8 cellular contexts compared by ENCODE assay signal in the genomic region with DNA sequence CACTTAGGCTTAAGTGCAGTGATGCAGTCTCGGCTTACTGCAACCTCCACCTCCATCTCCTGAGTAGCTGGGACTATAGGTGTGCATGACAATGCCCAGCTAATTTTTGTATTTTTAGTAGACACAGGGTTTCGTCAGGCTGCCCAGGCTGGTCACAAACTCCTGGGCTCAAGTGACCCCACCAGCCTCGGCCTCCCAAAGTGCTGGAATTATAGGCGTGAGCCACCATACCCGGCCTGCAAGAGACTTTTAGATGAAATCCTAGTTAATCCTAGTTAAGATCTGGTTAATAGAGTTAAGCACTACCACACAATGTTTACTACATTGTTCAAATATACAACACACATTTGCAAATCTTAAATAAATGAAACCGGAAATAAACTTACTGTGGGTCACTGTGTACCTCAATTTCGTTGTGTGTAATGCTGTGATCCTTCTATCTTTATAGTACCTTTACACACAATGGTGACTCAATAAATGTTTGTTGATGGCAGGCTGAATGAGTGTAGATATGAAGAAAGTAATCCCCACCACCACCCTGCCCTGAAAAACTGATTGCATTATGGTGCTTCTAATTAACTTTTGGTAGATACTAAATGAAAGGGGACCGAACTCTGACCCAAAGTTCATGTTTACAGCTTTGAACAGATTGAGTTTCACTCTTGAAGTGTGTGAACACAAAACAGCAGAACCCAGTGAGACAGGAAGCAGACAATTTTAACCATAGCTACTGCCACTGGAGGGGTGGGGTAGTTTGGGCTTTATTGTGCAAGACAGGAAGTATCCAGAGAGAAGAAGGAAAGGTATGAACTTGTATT.
DNase-seq lines count a peak whose midpoint lies in the region; ATAC-seq, FAIRE-seq and TF ChIP-seq lines count a peak whose summit lies in the region.

No MANE protein-coding gene starts in this region.

- CTCF ChIA-PET in CD8-positive, alpha-beta T cell (lab: Charles Lee), result interaction anchor here (0.8 to 2.2 kb wide), 8 partner anchors 26 to 244 kb away, joined by 3 to 5 read pairs (median 4); no protein-coding TSS in a partner anchor

- H3K36me3 ChIP-seq in CD8-positive, alpha-beta T cell (ENCODE audit: insufficient read depth, low read length), result no peaks in the 10 kb centered on the region
- H3K36me3 ChIP-seq in lung (ENCODE audit: control insufficient read depth in 2 of 2, insufficient read depth in 2 of 2, low read length in 2 of 2), result no peaks in the 10 kb centered on the region
- H3K36me3 ChIP-seq in tibial artery, result no peaks in the 10 kb centered on the region

- intact Hi-C loops in CD8-positive, alpha-beta T cell (cut with DNase I, micrococcal nuclease), result loop anchor here (1.0 to 5.0 kb wide), 6 partner anchors 30 to 116 kb away; no protein-coding TSS in a partner anchor
- intact Hi-C loops in tibial artery (cut with DNase I; ENCODE audit: low total_unique reads), result no loop called here

- H3K27ac ChIP-seq in CD8-positive, alpha-beta T cell (ENCODE audit: low read depth, low read length), result peak overlapping the region; percentile 64
- no peak overlapping the region for H3K27ac ChIP-seq in lung (ENCODE audit: low read depth in 1 of 2, low read length in 1 of 2)
- no peak overlapping the region for H3K27ac ChIP-seq in tibial artery

- no peaks in the 10 kb centered on the region for H3K27me3 Mint-ChIP-seq in CD8-positive, alpha-beta T cell (ENCODE audit: low read depth)

- no peaks in the 10 kb centered on the region for H3K9me3 ChIP-seq in CD8-positive, alpha-beta T cell (ENCODE audit: low read length)
- H3K9me3 ChIP-seq in lung (ENCODE audit: control insufficient read depth in 2 of 2, insufficient read depth in 1 of 2, low read length in 1 of 2) (no peaks in the 10 kb centered on the region), tibial artery (no peaks in the 10 kb centered on the region)

- peaks cover 67% of the 10 kb centered on the region for H3K4me1 ChIP-seq in CD8-positive, alpha-beta T cell (ENCODE audit: insufficient read depth, low read length)
- H3K4me1 ChIP-seq in lung (ENCODE audit: control insufficient read depth in 2 of 2, insufficient read depth in 2 of 2, low read length in 2 of 2), result peaks cover 3 to 6% of the 10 kb centered on the region in 2 donors
- peaks cover 0 to 11% (median 0%) of the 10 kb centered on the region in 4 donors for H3K4me1 ChIP-seq in tibial artery

- no peaks in the 10 kb centered on the region for H3K27me3 ChIP-seq in CD8-positive, alpha-beta T cell (ENCODE audit: insufficient read depth, low read length)
- H3K27me3 ChIP-seq in lung (ENCODE audit: control insufficient read depth, insufficient read depth) (no peaks in the 10 kb centered on the region), tibial artery (no peaks in the 10 kb centered on the region)

- H3K4me3 Mint-ChIP-seq in CD8-positive, alpha-beta T cell, result peak overlapping the region; percentile 67

- ATAC-seq in CD8-positive, alpha-beta T cell, result peak; percentile 94
- ATAC-seq in HG03175 (IDR thresholded peaks at IDR 0.05; ENCODE audit: unreplicated experiment) (peak; percentile 95), lung (ENCODE audit: insufficient read depth, low FRiP score) (peak; percentile 59)

- peak; percentile 35 to 78 (median 51) for DNase-seq in CD8-positive, alpha-beta T cell
- peak; percentile 38 for DNase-seq in GM19239 (ENCODE audit: insufficient read length, low spot score)
- DNase-seq in OCI-M1 (lab: John Stamatoyannopoulos, UW), result peak; percentile 90
- DNase-seq in astrocyte of the hippocampus (ENCODE audit: low read depth, low spot score), result peak; percentile 31
- peak; percentile 59 for DNase-seq in lung (ENCODE audit: low spot score)
- DNase-seq in NCI-H345 (lab: John Stamatoyannopoulos, UW), result no peak
- DNase-seq in tibial artery, result no peak

- peaks cover 2% of the 10 kb centered on the region for H3K36me3 Mint-ChIP-seq in CD8-positive, alpha-beta T cell

- H3K4me1 Mint-ChIP-seq in CD8-positive, alpha-beta T cell (ENCODE audit: low read depth), result peaks cover 79% of the 10 kb centered on the region

- peak overlapping the region; percentile 25 for H3K4me3 ChIP-seq in CD8-positive, alpha-beta T cell (ENCODE audit: low read depth, low read length)
- H3K4me3 ChIP-seq in lung, result no peak overlapping the region
- no peak overlapping the region for H3K4me3 ChIP-seq in tibial artery

- TF ChIP-seq CTCF in CD8-positive, alpha-beta T cell (IDR thresholded peaks at IDR 0.05), result no peak
- TF ChIP-seq CTCF in lung (IDR thresholded peaks at IDR 0.05; ENCODE audit: control extremely low read depth, extremely low read depth) (no peak), tibial artery (IDR thresholded peaks at IDR 0.05) (no peak)

- H3K27ac Mint-ChIP-seq in CD8-positive, alpha-beta T cell, result peak overlapping the region; percentile 97

- POLR2A ChIA-PET in CD8-positive, alpha-beta T cell (lab: Charles Lee), result interaction anchor here (0.6 to 3.7 kb wide), 17 partner anchors 9 to 198 kb away, joined by 3 to 28 read pairs (median 5); a partner anchor contains a TSS

- FAIRE-seq in GM19239 (lab: Jason Lieb, UNC), result peak; percentile 75

- 67 to 72% methylated on average over 8 of the region's 8 CpGs for WGBS in lung, 2 donors

- H3K9me3 Mint-ChIP-seq in CD8-positive, alpha-beta T cell, result peaks cover 2% of the 10 kb centered on the region

Comparison
In these comparisons a context has a peak if more than half of its experiments do, and no peak if none do; other contexts are left out.
1. DNase-seq: peak in CD8-positive, alpha-beta T cell (7 of 7), GM19239 (single experiment), OCI-M1 (single experiment), astrocyte of the hippocampus (single experiment) and lung (single experiment); none in NCI-H345 (single experiment) and tibial artery (0 of 2).
2. Peak in every context shown above with its lines, with median percentiles within 50 percentile points of each other: ATAC-seq.